In the genomic region with DNA sequence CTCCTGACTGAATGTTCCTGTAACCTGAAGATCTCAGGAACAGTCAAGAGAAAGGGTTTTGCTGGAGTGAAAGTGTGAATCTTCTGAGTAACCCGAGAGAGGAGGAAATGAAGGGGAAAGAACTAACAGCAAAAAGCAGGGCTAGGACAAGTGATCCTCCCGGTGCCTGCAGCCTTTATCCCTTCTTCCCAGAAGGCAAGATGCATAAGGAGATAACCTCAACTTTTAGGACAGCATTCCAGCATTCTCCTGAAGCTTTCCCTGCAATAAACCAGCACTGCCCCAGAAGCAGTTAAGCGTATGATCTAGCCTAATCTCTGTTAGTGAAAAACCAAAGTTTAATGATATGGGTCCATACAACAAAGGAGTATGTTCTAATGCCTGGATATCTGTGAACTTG, we compare ENCODE assay signal across 20 cellular contexts.
"Had no signal": no experiment of that assay in that cellular context is flagged by ENCODE, and none has a peak within 500 bp of the region (broad histone marks: within the 10 kb centered on the region; RNA-seq: fewer than 3 reads in every experiment).

No MANE protein-coding gene starts in this region.

- H3K27me3 ChIP-seq: SJSA1 had no signal

- H3K4me3 Mint-ChIP-seq: IgD-negative memory B cell had no signal

- DNase-seq: MM.1S, NCI-H1092 treated with DMSO at 0.1 percent for 48 hours, NCI-H1436 treated with DMSO at 0.1 percent for 48 hours, NCI-H1694, NCI-H187 treated with DMSO at 0.1 percent for 48 hours, NCI-H2029 treated with DMSO at 0.1 percent for 48 hours, NCI-H226, NCI-H446, NCI-H510A, NCI-H524 treated with DMSO at 0.1 percent for 48 hours, NCI-H774, Right ventricle myocardium superior, RPMI8226, SIG-M5, SK-N-SH had no signal

- H3K36me3 Mint-ChIP-seq: IgD-negative memory B cell had no signal

- H3K27ac Mint-ChIP-seq: IgD-negative memory B cell had no signal

- H3K27ac ChIP-seq: HL-60, KMS-11, SJSA1 had no signal

- H3K4me1 Mint-ChIP-seq: IgD-negative memory B cell had no signal

- H3K9me3 Mint-ChIP-seq: IgD-negative memory B cell had no signal

- H3K4me3 ChIP-seq: K562, SJSA1 had no signal
